In genomic region chr9:7284117-7284516, GRCh38 we compare ENCODE assay signal across 30 cellular contexts.
"Had no signal": no experiment of that assay in that cellular context is flagged by ENCODE, and none has a peak within 500 bp of the region (broad histone marks: within the 10 kb centered on the region; RNA-seq: fewer than 3 reads in every experiment).

No MANE protein-coding gene starts in this region.

- H3K9me3 ChIP-seq: esophagus squamous epithelium, lower lobe of right lung, pancreas, psoas muscle, SK-N-SH, stomach, thyroid gland, upper lobe of left lung, vagina had no signal

- H3K36me3 ChIP-seq: esophagus squamous epithelium, heart right ventricle, left lung, lower lobe of right lung, pancreas, stomach, thyroid gland, upper lobe of left lung, vagina had no signal

- H3K4me1 Mint-ChIP-seq: activated naive CD4-positive, alpha-beta T cell treated with anti-CD3 and anti-CD28 coated beads, Interleukin-2, amount 10 ng/mL, durations not matched to agents 7 days and 5 days; central memory CD8-positive, alpha-beta T cell; naive thymus-derived CD8-positive, alpha-beta T cell; neural crest cell had no signal

- H3K27ac Mint-ChIP-seq: activated naive CD4-positive, alpha-beta T cell treated with anti-CD3 and anti-CD28 coated beads, Interleukin-2, amount 10 ng/mL, durations not matched to agents 7 days and 5 days; naive thymus-derived CD8-positive, alpha-beta T cell; T-helper 1 cell treated with Interleukin-12 subunit alpha and Interleukin-12 subunit beta and Interleukin-4 antibody, amounts not matched to agents 30 μg/mL and 1 μg/mL, for 36 hours had no signal

- H3K4me3 Mint-ChIP-seq: activated naive CD4-positive, alpha-beta T cell treated with anti-CD3 and anti-CD28 coated beads, Interleukin-2, amount 10 ng/mL, durations not matched to agents 7 days and 5 days; central memory CD8-positive, alpha-beta T cell; naive thymus-derived CD8-positive, alpha-beta T cell; neural crest cell; T-helper 1 cell treated with Interleukin-12 subunit alpha and Interleukin-12 subunit beta and Interleukin-4 antibody, amounts not matched to agents 30 μg/mL and 1 μg/mL, for 36 hours had no signal

- H3K4me1 ChIP-seq: esophagus squamous epithelium, heart right ventricle, left lung, lower lobe of right lung, pancreas, psoas muscle, stomach, thyroid gland, upper lobe of left lung, vagina had no signal

- H3K27me3 ChIP-seq: esophagus squamous epithelium, left lung, pancreas, stomach, thyroid gland, upper lobe of left lung, vagina had no signal

- ATAC-seq: heart right ventricle; left lung; lower lobe of right lung; naive thymus-derived CD8-positive, alpha-beta T cell; pancreas; psoas muscle had no signal

- H3K27ac ChIP-seq: epithelial cell of prostate, esophagus squamous epithelium, heart right ventricle, left lung, lower lobe of right lung, pancreas, psoas muscle, stomach, thyroid gland, upper lobe of left lung, vagina, VCaP had no signal

- H3K9ac ChIP-seq: SK-N-SH had no signal

- H3K27me3 Mint-ChIP-seq: activated naive CD4-positive, alpha-beta T cell treated with anti-CD3 and anti-CD28 coated beads, Interleukin-2, amount 10 ng/mL, durations not matched to agents 7 days and 5 days had no signal

- H3K9me3 Mint-ChIP-seq: activated naive CD4-positive, alpha-beta T cell treated with anti-CD3 and anti-CD28 coated beads, Interleukin-2, amount 10 ng/mL, durations not matched to agents 7 days and 5 days had no signal

- DNase-seq: activated CD4-positive, alpha-beta T cell treated with anti-CD3 and anti-CD28 coated beads, Interleukin-2, amount 50 U/mL, for 1 hour; activated CD4-positive, CD25-positive, alpha-beta regulatory T cell treated with anti-CD3 and anti-CD28 coated beads, Interleukin-2, amount 50 U/mL, for 72 hours; activated CD8-positive, alpha-beta memory T cell treated with anti-CD3 and anti-CD28 coated beads for 24 hours; activated effector memory CD4-positive, alpha-beta T cell treated with anti-CD3 and anti-CD28 coated beads, Interleukin-2, amount 50 U/mL, for 16 hours; activated naive CD4-positive, alpha-beta T cell treated with anti-CD3 and anti-CD28 coated beads, Interleukin-2, amount 10 ng/mL, durations not matched to agents 7 days and 5 days; anterior cingulate cortex; dermis blood vessel endothelial cell; effector CD4-positive, alpha-beta T cell; esophagus squamous epithelium; foreskin melanocyte; heart right ventricle; left lung; lower lobe of right lung; mesenchymal stem cell; naive thymus-derived CD8-positive, alpha-beta T cell; nucleus accumbens; pancreas; psoas muscle; SK-N-SH; stomach; SW 1271; T-helper 9 cell; thyroid gland; upper lobe of left lung had no signal

- H3K4me3 ChIP-seq: esophagus squamous epithelium, heart right ventricle, left lung, lower lobe of right lung, pancreas, psoas muscle, stomach, thyroid gland, upper lobe of left lung, vagina had no signal

- H3K36me3 Mint-ChIP-seq: activated naive CD4-positive, alpha-beta T cell treated with anti-CD3 and anti-CD28 coated beads, Interleukin-2, amount 10 ng/mL, durations not matched to agents 7 days and 5 days; naive thymus-derived CD8-positive, alpha-beta T cell had no signal
